In the genomic region with DNA sequence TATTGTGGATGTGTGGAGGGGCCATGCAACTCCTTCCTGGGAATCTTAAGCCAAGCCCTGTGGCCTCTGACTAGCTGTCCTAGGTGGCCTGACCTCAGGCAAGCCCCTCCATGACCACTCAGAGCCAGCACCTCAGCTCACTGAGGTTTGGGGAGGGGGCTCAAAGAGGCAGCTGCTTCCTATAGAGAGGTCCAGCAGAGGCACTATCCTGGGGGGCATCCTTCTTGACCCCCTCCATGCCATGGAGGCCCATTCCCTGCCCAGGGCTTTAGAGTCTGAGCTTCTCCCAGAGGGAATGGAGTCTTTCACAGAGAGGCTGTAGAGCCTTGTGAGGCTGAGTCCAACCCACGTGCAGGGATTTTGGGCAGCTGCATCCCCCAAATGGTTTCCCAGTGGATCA, we compare ENCODE assay signal across 9 cellular contexts. TPM values are rescaled to one million over a fixed set of nuclear protein-coding genes. Genes with fewer than 3 reads are reported as not detected.
DNase-seq lines count a peak whose midpoint lies in the region; ATAC-seq, FAIRE-seq and TF ChIP-seq lines count a peak whose summit lies in the region.
"Had no signal": no experiment of that assay in that cellular context is flagged by ENCODE, and none has a peak within 500 bp of the region (broad histone marks: within the 10 kb centered on the region; RNA-seq: fewer than 3 reads in every experiment).

No MANE protein-coding gene starts in this region.

- H3K4me1 ChIP-seq in kidney (ENCODE audit: control insufficient read depth in 1 of 2, insufficient read depth in 1 of 2, low read depth in 1 of 2, low read length in 2 of 2) (peaks cover 12 to 35% of the 10 kb centered on the region in 2 donors), prostate gland (replicated peaks) (no peaks in the 10 kb centered on the region)

- ATAC-seq in stimulated activated naive CD8-positive, alpha-beta T cell treated with anti-CD3 and anti-CD28 coated beads, Interleukin-15, amount 100 ng/mL, for 72 hours = no peak

- DNase-seq in T-helper 2 cell treated with Interferon-gamma antibody and Interleukin-4, amounts not matched to agents 5 μg/mL and 100 μg/mL, for 36 hours (ENCODE audit: low spot score) = no peak
- DNase-seq in T-helper 2 cell (no peak), kidney (peak; percentile 16), prostate gland (ENCODE audit: low spot score) (no peak), NCI-H1417 treated with DMSO at 0.1 percent for 48 hours (lab: John Stamatoyannopoulos, UW) (no peak)
- DNase-seq in activated CD8-positive, alpha-beta memory T cell treated with anti-CD3 and anti-CD28 coated beads, Interleukin-2, amount 50 U/mL, for 48 hours = peak; percentile 53
- peak in 1 of 2 donors; percentile 9 for DNase-seq in stimulated activated naive CD8-positive, alpha-beta T cell treated with anti-CD3 and anti-CD28 coated beads, Interleukin-15, amount 100 ng/mL, for 72 hours
- no peak for DNase-seq in stimulated activated CD4-positive, alpha-beta T cell treated with anti-CD3 and anti-CD28 coated beads, Interleukin-1b, Interleukin-23, amount 100 ng/mL, for 48 hours

- H3K36me3 ChIP-seq in kidney (ENCODE audit: control insufficient read depth in 1 of 2, insufficient read depth in 2 of 2, low read length in 2 of 2) (no peaks in the 10 kb centered on the region), prostate gland (no peaks in the 10 kb centered on the region)

- H3K27ac ChIP-seq in kidney (ENCODE audit: low read depth in 2 of 2, low read length in 2 of 2) (no peak overlapping the region), prostate gland (no peak overlapping the region)
- H3K27ac ChIP-seq: 22Rv1 had no signal

- peaks cover 75% of the 10 kb centered on the region for H3K4me1 Mint-ChIP-seq in T-helper 2 cell treated with Interferon-gamma antibody and Interleukin-4, amounts not matched to agents 5 μg/mL and 100 μg/mL, for 36 hours (ENCODE audit: low read depth)
- peaks cover 98% of the 10 kb centered on the region for H3K4me1 Mint-ChIP-seq in stimulated activated naive CD8-positive, alpha-beta T cell treated with anti-CD3 and anti-CD28 coated beads, Interleukin-15, amount 100 ng/mL, for 72 hours

- H3K4me3 ChIP-seq in kidney (ENCODE audit: low read length in 2 of 2) (no peak overlapping the region), prostate gland (no peak overlapping the region)

- H3K9me3 Mint-ChIP-seq in T-helper 2 cell treated with Interferon-gamma antibody and Interleukin-4, amounts not matched to agents 5 μg/mL and 100 μg/mL, for 36 hours = no peaks in the 10 kb centered on the region
- no peaks in the 10 kb centered on the region for H3K9me3 Mint-ChIP-seq in stimulated activated naive CD8-positive, alpha-beta T cell treated with anti-CD3 and anti-CD28 coated beads, Interleukin-15, amount 100 ng/mL, for 72 hours

- intact Hi-C loops in kidney (cut with DNase I) = no loop called here
- intact Hi-C loops in prostate gland (cut with DNase I) = no loop called here

- FAIRE-seq in kidney (lab: Jason Lieb, UNC) = no peak

- H3K27ac Mint-ChIP-seq in T-helper 2 cell treated with Interferon-gamma antibody and Interleukin-4, amounts not matched to agents 5 μg/mL and 100 μg/mL, for 36 hours = peak overlapping the region; percentile 97
- peak overlapping the region; percentile 92 to 93 for H3K27ac Mint-ChIP-seq in stimulated activated naive CD8-positive, alpha-beta T cell treated with anti-CD3 and anti-CD28 coated beads, Interleukin-15, amount 100 ng/mL, for 72 hours

- H3K9ac ChIP-seq in kidney (ENCODE audit: low read length in 2 of 2) = no peak overlapping the region

- 93% methylated on average over 1 of the region's 1 CpG for WGBS in prostate gland

- no peak for TF ChIP-seq POLR2A in prostate gland (IDR thresholded peaks at IDR 0.05)

- H3K36me3 Mint-ChIP-seq in T-helper 2 cell treated with Interferon-gamma antibody and Interleukin-4, amounts not matched to agents 5 μg/mL and 100 μg/mL, for 36 hours (ENCODE audit: low read depth) = peaks cover 32% of the 10 kb centered on the region

- H3K4me3 Mint-ChIP-seq in T-helper 2 cell treated with Interferon-gamma antibody and Interleukin-4, amounts not matched to agents 5 μg/mL and 100 μg/mL, for 36 hours = peak overlapping the region; percentile 75
- peak overlapping the region in 1 of 2 donors; percentile 18 for H3K4me3 Mint-ChIP-seq in stimulated activated naive CD8-positive, alpha-beta T cell treated with anti-CD3 and anti-CD28 coated beads, Interleukin-15, amount 100 ng/mL, for 72 hours

- no peaks in the 10 kb centered on the region for H3K27me3 Mint-ChIP-seq in T-helper 2 cell treated with Interferon-gamma antibody and Interleukin-4, amounts not matched to agents 5 μg/mL and 100 μg/mL, for 36 hours (ENCODE audit: low read depth)
- no peaks in the 10 kb centered on the region for H3K27me3 Mint-ChIP-seq in stimulated activated naive CD8-positive, alpha-beta T cell treated with anti-CD3 and anti-CD28 coated beads, Interleukin-15, amount 100 ng/mL, for 72 hours

- TF ChIP-seq CTCF in kidney (IDR thresholded peaks at IDR 0.05; ENCODE audit: borderline replicate concordance, extremely low read depth, insufficient read depth) (no peak), prostate gland (IDR thresholded peaks at IDR 0.05) (no peak)

- no peaks in the 10 kb centered on the region for H3K9me3 ChIP-seq in kidney (ENCODE audit: control insufficient read depth in 1 of 2, low read length in 2 of 2)
- H3K9me3 ChIP-seq in prostate gland = no peaks in the 10 kb centered on the region

- no peaks in the 10 kb centered on the region for H3K27me3 ChIP-seq in prostate gland (replicated peaks; ENCODE audit: insufficient read depth)

RNA-seq across cellular contexts. Expression of gene IRF1, which starts 17.0 kb away (rescaled TPM):
- total RNA-seq in kidney = 55.6 TPM
- polyA plus RNA-seq in kidney (ENCODE audit: insufficient read depth, low read depth, low replicate concordance) = 20.5 TPM
- 10 to 100 TPM; 42.2 to 47.0 TPM for total RNA-seq in prostate gland

Comparison
In these comparisons a context has a peak if more than half of its experiments do, and no peak if none do; other contexts are left out.
1. DNase-seq: peak in activated CD8-positive, alpha-beta memory T cell treated with anti-CD3 and anti-CD28 coated beads, Interleukin-2, amount 50 U/mL, for 48 hours (single experiment) and kidney (single experiment); none in T-helper 2 cell treated with Interferon-gamma antibody and Interleukin-4, amounts not matched to agents 5 μg/mL and 100 μg/mL, for 36 hours (single experiment), T-helper 2 cell (0 of 5), prostate gland (single experiment), NCI-H1417 treated with DMSO at 0.1 percent for 48 hours (single experiment) and stimulated activated CD4-positive, alpha-beta T cell treated with anti-CD3 and anti-CD28 coated beads, Interleukin-1b, Interleukin-23, amount 100 ng/mL, for 48 hours (single experiment).